1 cellular context compared by ENCODE assay signal in the genomic region with DNA sequence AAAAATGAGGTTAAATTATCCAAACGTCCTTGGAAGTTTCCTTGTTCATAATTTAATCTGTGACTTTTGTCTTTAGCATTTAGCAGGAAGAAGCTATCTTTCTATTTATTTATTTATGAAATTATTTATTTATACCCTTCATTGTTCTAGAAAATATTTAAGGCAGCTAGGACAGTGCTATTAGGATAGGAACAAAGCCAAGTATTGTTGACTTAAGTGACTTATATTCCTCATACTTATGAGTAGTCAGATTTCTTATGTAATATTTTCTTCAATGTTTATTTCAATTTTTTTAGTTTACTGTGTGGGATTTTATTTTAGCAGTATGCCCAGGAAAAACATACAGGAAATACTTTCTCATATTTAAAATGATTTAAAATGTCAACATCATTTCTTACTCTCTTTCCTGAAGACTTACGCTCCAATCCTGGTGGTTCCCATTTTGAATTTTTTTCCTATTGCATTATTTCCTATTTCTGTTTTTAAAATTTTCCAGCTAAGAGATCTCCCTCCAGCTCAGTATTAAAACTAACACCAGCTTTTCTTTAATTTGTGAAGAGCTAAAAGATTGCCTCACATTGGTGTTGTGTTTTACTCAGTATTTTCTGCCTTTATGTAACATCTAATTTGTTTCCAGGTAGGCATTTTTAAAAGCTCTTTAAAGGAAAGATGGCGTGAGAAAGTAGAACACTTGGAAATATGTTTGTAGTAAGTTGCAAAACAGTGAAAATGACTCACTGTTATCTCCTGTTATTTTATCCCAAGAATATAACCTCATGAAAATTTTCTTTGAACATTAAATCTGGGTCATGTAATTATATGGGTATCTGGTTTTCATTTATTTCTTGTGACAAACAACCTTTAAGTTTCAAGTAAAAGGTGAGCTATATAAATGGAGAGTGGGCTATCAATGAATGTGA.
TF ChIP-seq lines count a peak whose summit lies in the region.

No MANE protein-coding gene starts in this region.

TF ChIP-seq in A549, 52 proteins besides CTCF, POLR2A, EP300 and RAD21 (continued from another document):
- TF ChIP-seq, protein P1, sequence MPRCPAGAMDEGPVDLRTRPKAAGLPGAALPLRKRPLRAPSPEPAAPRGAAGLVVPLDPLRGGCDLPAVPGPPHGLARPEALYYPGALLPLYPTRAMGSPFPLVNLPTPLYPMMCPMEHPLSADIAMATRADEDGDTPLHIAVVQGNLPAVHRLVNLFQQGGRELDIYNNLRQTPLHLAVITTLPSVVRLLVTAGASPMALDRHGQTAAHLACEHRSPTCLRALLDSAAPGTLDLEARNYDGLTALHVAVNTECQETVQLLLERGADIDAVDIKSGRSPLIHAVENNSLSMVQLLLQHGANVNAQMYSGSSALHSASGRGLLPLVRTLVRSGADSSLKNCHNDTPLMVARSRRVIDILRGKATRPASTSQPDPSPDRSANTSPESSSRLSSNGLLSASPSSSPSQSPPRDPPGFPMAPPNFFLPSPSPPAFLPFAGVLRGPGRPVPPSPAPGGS (IDR thresholded peaks at IDR 0.05) = no peak
- TF ChIP-seq TFCP2L1 (CRISPR knock-in tag; IDR thresholded peaks at IDR 0.05) (no peak), HOXB13 (CRISPR knock-in tag; IDR thresholded peaks at IDR 0.05; ENCODE audit: low read depth) (no peak), CEBPB (IDR thresholded peaks at IDR 0.05) (no peak), NR3C1 (IDR thresholded peaks at IDR 0.05) (no peak), TP53 (CRISPR knock-in tag; IDR thresholded peaks at IDR 0.05) (no peak), EHMT2 (IDR thresholded peaks at IDR 0.05; ENCODE audit: low read depth) (no peak), NFE2L2 (conservative IDR thresholded peaks at IDR 0.05; ENCODE audit: low read length) (no peak), CBX2 (IDR thresholded peaks at IDR 0.05; ENCODE audit: borderline replicate concordance, low read depth) (no peak), HEYL (CRISPR knock-in tag; IDR thresholded peaks at IDR 0.05) (no peak), HOXB5 (CRISPR knock-in tag; IDR thresholded peaks at IDR 0.05) (no peak)
- TF ChIP-seq, protein P2, sequence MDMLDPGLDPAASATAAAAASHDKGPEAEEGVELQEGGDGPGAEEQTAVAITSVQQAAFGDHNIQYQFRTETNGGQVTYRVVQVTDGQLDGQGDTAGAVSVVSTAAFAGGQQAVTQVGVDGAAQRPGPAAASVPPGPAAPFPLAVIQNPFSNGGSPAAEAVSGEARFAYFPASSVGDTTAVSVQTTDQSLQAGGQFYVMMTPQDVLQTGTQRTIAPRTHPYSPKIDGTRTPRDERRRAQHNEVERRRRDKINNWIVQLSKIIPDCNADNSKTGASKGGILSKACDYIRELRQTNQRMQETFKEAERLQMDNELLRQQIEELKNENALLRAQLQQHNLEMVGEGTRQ (IDR thresholded peaks at IDR 0.05) = no peak
- TF ChIP-seq, protein P3, sequence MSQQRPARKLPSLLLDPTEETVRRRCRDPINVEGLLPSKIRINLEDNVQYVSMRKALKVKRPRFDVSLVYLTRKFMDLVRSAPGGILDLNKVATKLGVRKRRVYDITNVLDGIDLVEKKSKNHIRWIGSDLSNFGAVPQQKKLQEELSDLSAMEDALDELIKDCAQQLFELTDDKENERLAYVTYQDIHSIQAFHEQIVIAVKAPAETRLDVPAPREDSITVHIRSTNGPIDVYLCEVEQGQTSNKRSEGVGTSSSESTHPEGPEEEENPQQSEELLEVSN (IDR thresholded peaks at IDR 0.05; ENCODE audit: borderline replicate concordance, low read depth) = no peak
TF ChIP-seq in A549: peak in this region for 0.
